ENCODE assay signal across 18 cellular contexts in genomic region chr9:99889120-99889519, GRCh38.
"Had no signal": no experiment of that assay in that cellular context is flagged by ENCODE, and none has a peak within 500 bp of the region (broad histone marks: within the 10 kb centered on the region; RNA-seq: fewer than 3 reads in every experiment).

No MANE protein-coding gene starts in this region.

- H3K27me3 ChIP-seq: breast epithelium, esophagus muscularis mucosa, left lung, right lobe of liver, tibial nerve had no signal

- H3K4me3 ChIP-seq: breast epithelium, esophagus muscularis mucosa, left lung, prostate gland, right lobe of liver, tibial nerve had no signal

- H3K36me3 ChIP-seq: breast epithelium, esophagus muscularis mucosa, left lung, prostate gland, right lobe of liver, tibial nerve had no signal

- H3K4me1 Mint-ChIP-seq: memory B cell had no signal

- H3K9me3 Mint-ChIP-seq: activated T-cell treated with anti-CD3 and anti-CD28 coated beads, Interleukin-2, amount 50 U/mL, for 72 hours; memory B cell; natural killer cell treated with Interleukin-12 subunit alpha and Interleukin-12 subunit beta and Interleukin-15 and Interleukin-18, amount 100 ng/mL, for 72 hours; stimulated activated naive B cell treated with anti-CD40 and anti-IgM and Interleukin-4, amounts not matched to agents 10 μg/mL and 1 μg/mL and 100 μg/mL, for 72 hours; T-helper 1 cell treated with Interleukin-12 subunit alpha and Interleukin-12 subunit beta and Interleukin-4 antibody, amounts not matched to agents 30 μg/mL and 1 μg/mL, for 36 hours had no signal

- ATAC-seq: activated T-cell treated with anti-CD3 and anti-CD28 coated beads, Interleukin-2, amount 50 U/mL, for 72 hours; left lung; natural killer cell treated with Interleukin-12 subunit alpha and Interleukin-12 subunit beta and Interleukin-15 and Interleukin-18, amount 100 ng/mL, for 72 hours; right lobe of liver had no signal

- H3K4me1 ChIP-seq: breast epithelium, esophagus muscularis mucosa, left lung, prostate gland, right lobe of liver, tibial nerve had no signal

- H3K27ac ChIP-seq: breast epithelium, esophagus muscularis mucosa, left lung, prostate gland, right lobe of liver, tibial nerve had no signal

- H3K27ac Mint-ChIP-seq: activated T-cell treated with anti-CD3 and anti-CD28 coated beads, Interleukin-2, amount 50 U/mL, for 72 hours; memory B cell; natural killer cell treated with Interleukin-12 subunit alpha and Interleukin-12 subunit beta and Interleukin-15 and Interleukin-18, amount 100 ng/mL, for 72 hours; stimulated activated naive B cell treated with anti-CD40 and anti-IgM and Interleukin-4, amounts not matched to agents 10 μg/mL and 1 μg/mL and 100 μg/mL, for 72 hours; T-helper 1 cell treated with Interleukin-12 subunit alpha and Interleukin-12 subunit beta and Interleukin-4 antibody, amounts not matched to agents 30 μg/mL and 1 μg/mL, for 36 hours had no signal

- DNase-seq: activated CD4-positive, alpha-beta T cell treated with anti-CD3 and anti-CD28 coated beads, Interleukin-2, amount 50 U/mL, for 4 hours; activated CD4-positive, CD25-positive, alpha-beta regulatory T cell; activated gamma-delta T cell treated with Interleukin-2 at 50 U/mL for 16 hours; activated T-cell treated with anti-CD3 and anti-CD28 coated beads, Interleukin-2, amount 50 U/mL, for 72 hours; aorta; head of caudate nucleus; left lung; occipital lobe; right lobe of liver; stimulated activated CD4-positive, alpha-beta T cell treated with anti-CD3 and anti-CD28 coated beads, Interleukin-2, amount 100 ng/mL, for 24 hours; stimulated activated naive B cell treated with anti-CD40 and anti-IgM and Interleukin-4, amounts not matched to agents 10 μg/mL and 1 μg/mL and 100 μg/mL, for 72 hours had no signal

- H3K4me3 Mint-ChIP-seq: activated T-cell treated with anti-CD3 and anti-CD28 coated beads, Interleukin-2, amount 50 U/mL, for 72 hours; memory B cell; natural killer cell treated with Interleukin-12 subunit alpha and Interleukin-12 subunit beta and Interleukin-15 and Interleukin-18, amount 100 ng/mL, for 72 hours; stimulated activated naive B cell treated with anti-CD40 and anti-IgM and Interleukin-4, amounts not matched to agents 10 μg/mL and 1 μg/mL and 100 μg/mL, for 72 hours; T-helper 1 cell treated with Interleukin-12 subunit alpha and Interleukin-12 subunit beta and Interleukin-4 antibody, amounts not matched to agents 30 μg/mL and 1 μg/mL, for 36 hours had no signal

- H3K9me3 ChIP-seq: breast epithelium, esophagus muscularis mucosa, left lung, prostate gland, right lobe of liver, tibial nerve had no signal

- H3K36me3 Mint-ChIP-seq: memory B cell; natural killer cell treated with Interleukin-12 subunit alpha and Interleukin-12 subunit beta and Interleukin-15 and Interleukin-18, amount 100 ng/mL, for 72 hours; stimulated activated naive B cell treated with anti-CD40 and anti-IgM and Interleukin-4, amounts not matched to agents 10 μg/mL and 1 μg/mL and 100 μg/mL, for 72 hours had no signal
